9 cellular contexts compared by ENCODE assay signal in genomic region chr12:69987453-69988102, GRCh38.
DNase-seq lines count a peak whose midpoint lies in the region; ATAC-seq and TF ChIP-seq lines count a peak whose summit lies in the region.
"Had no signal": no experiment of that assay in that cellular context is flagged by ENCODE, and none has a peak within 500 bp of the region (broad histone marks: within the 10 kb centered on the region; RNA-seq: fewer than 3 reads in every experiment).

No MANE protein-coding gene starts in this region.

- no peaks in the 10 kb centered on the region for H3K27me3 Mint-ChIP-seq in T-helper 2 cell treated with Interferon-gamma antibody and Interleukin-4, amounts not matched to agents 5 μg/mL and 100 μg/mL, for 36 hours (ENCODE audit: low read depth)
- H3K27me3 Mint-ChIP-seq: CD4-positive, CD25-positive, alpha-beta regulatory T cell had no signal

- CTCF ChIA-PET in A673 (lab: Charles Lee) = no interaction called here

- no peaks in the 10 kb centered on the region for H3K9me3 ChIP-seq in A673 (ENCODE audit: low read depth, low read length, poor library complexity, severe bottlenecking)
- H3K9me3 ChIP-seq in lower lobe of right lung = no peaks in the 10 kb centered on the region

- ATAC-seq in lower lobe of right lung = peak; percentile 76 to 79
- no peak for ATAC-seq in GM21786 (IDR thresholded peaks at IDR 0.05; ENCODE audit: unreplicated experiment)

- no peak overlapping the region for H3K27ac Mint-ChIP-seq in T-helper 2 cell treated with Interferon-gamma antibody and Interleukin-4, amounts not matched to agents 5 μg/mL and 100 μg/mL, for 36 hours
- H3K27ac Mint-ChIP-seq: CD4-positive, CD25-positive, alpha-beta regulatory T cell had no signal

- H3K4me1 Mint-ChIP-seq in T-helper 2 cell treated with Interferon-gamma antibody and Interleukin-4, amounts not matched to agents 5 μg/mL and 100 μg/mL, for 36 hours (ENCODE audit: low read depth) = no peaks in the 10 kb centered on the region
- H3K4me1 Mint-ChIP-seq: CD4-positive, CD25-positive, alpha-beta regulatory T cell had no signal

- H3K27me3 ChIP-seq in A673 (replicated peaks; ENCODE audit: insufficient read depth, low read depth, low read length, poor library complexity) (no peaks in the 10 kb centered on the region), lower lobe of right lung (ENCODE audit: low read depth) (no peaks in the 10 kb centered on the region)

- no peaks in the 10 kb centered on the region for H3K9me3 Mint-ChIP-seq in T-helper 2 cell treated with Interferon-gamma antibody and Interleukin-4, amounts not matched to agents 5 μg/mL and 100 μg/mL, for 36 hours

- H3K4me3 ChIP-seq in A673 (ENCODE audit: low read depth, low read length, poor library complexity, severe bottlenecking) = no peak overlapping the region
- H3K4me3 ChIP-seq in lower lobe of right lung = no peak overlapping the region

- H3K4me3 Mint-ChIP-seq in T-helper 2 cell treated with Interferon-gamma antibody and Interleukin-4, amounts not matched to agents 5 μg/mL and 100 μg/mL, for 36 hours = no peak overlapping the region
- H3K4me3 Mint-ChIP-seq: CD4-positive, CD25-positive, alpha-beta regulatory T cell had no signal

- intact Hi-C loops in A673 (cut with micrococcal nuclease; ENCODE audit: unreplicated experiment) = loop anchor here (5.0 kb wide), 1 partner anchor 165 kb away; no protein-coding TSS in a partner anchor
- intact Hi-C loops in lower lobe of right lung (cut with DNase I) = no loop called here

- H3K36me3 Mint-ChIP-seq in T-helper 2 cell treated with Interferon-gamma antibody and Interleukin-4, amounts not matched to agents 5 μg/mL and 100 μg/mL, for 36 hours (ENCODE audit: low read depth) = no peaks in the 10 kb centered on the region
- H3K36me3 Mint-ChIP-seq: CD4-positive, CD25-positive, alpha-beta regulatory T cell had no signal

- POLR2A ChIA-PET in A673 (lab: Charles Lee; ENCODE audit: low non-redundant PET) = no interaction called here

- TF ChIP-seq CTCF in A673 (conservative IDR thresholded peaks at IDR 0.05; ENCODE audit: low read depth, low read length) (no peak), lower lobe of right lung (IDR thresholded peaks at IDR 0.05) (no peak)

- DNase-seq in A673 (ENCODE audit: low spot score) (peak; percentile 84), LHCN-M2 (ENCODE audit: low read depth) (peak; percentile 92), dermis microvascular lymphatic vessel endothelial cell (ENCODE audit: low read depth in 2 of 2) (peak; percentile 3 to 64), lower lobe of right lung (no peak), activated gamma-delta T cell (lab: John Stamatoyannopoulos, UW) (no peak)
- no peak for DNase-seq in activated CD4-positive, alpha-beta T cell treated with anti-CD3 and anti-CD28 coated beads for 1 hour
- no peak for DNase-seq in T-helper 2 cell treated with Interferon-gamma antibody and Interleukin-4, amounts not matched to agents 5 μg/mL and 100 μg/mL, for 36 hours (ENCODE audit: low spot score)
- DNase-seq: CD4-positive, CD25-positive, alpha-beta regulatory T cell had no signal

- H3K27ac ChIP-seq in A673 (ENCODE audit: low read depth, low read length, poor library complexity, severe bottlenecking) (peak overlapping the region; percentile 66), lower lobe of right lung (peak overlapping the region; percentile 57)

- H3K36me3 ChIP-seq in A673 (ENCODE audit: insufficient read depth, low read length, poor library complexity, severe bottlenecking) (no peaks in the 10 kb centered on the region), lower lobe of right lung (no peaks in the 10 kb centered on the region)

- peaks cover 26% of the 10 kb centered on the region for H3K4me1 ChIP-seq in A673 (ENCODE audit: insufficient read depth, low read length, poor library complexity, severe bottlenecking)
- peaks cover 8% of the 10 kb centered on the region for H3K4me1 ChIP-seq in lower lobe of right lung

- BruUV-seq in A673 (replicated peaks; lab: Mats Ljungman, UMichigan) = no TSS peak

Comparison
In these comparisons a context has a peak if more than half of its experiments do, and no peak if none do; other contexts are left out.
1. DNase-seq: peak in A673 (single experiment), LHCN-M2 (single experiment) and dermis microvascular lymphatic vessel endothelial cell (2 of 2); none in lower lobe of right lung (single experiment), activated gamma-delta T cell (single experiment), activated CD4-positive, alpha-beta T cell treated with anti-CD3 and anti-CD28 coated beads for 1 hour (single experiment) and T-helper 2 cell treated with Interferon-gamma antibody and Interleukin-4, amounts not matched to agents 5 μg/mL and 100 μg/mL, for 36 hours (single experiment).